In genomic region chr2:3326182-3326537, GRCh38 we compare ENCODE assay signal across 19 cellular contexts. TPM values are rescaled to one million over a fixed set of nuclear protein-coding genes. Genes with fewer than 3 reads are reported as not detected.
DNase-seq lines count a peak whose midpoint lies in the region; ATAC-seq, FAIRE-seq and TF ChIP-seq lines count a peak whose summit lies in the region.
"Had no signal": no experiment of that assay in that cellular context is flagged by ENCODE, and none has a peak within 500 bp of the region (broad histone marks: within the 10 kb centered on the region; RNA-seq: fewer than 3 reads in every experiment).

No MANE protein-coding gene starts in this region.

- no peak for DNase-seq in Panc1 (ENCODE audit: low read depth, low spot score)
- no peak for DNase-seq in caudate nucleus (lab: John Stamatoyannopoulos, UW)
- peak; percentile 30 for DNase-seq in mesenteric fat pad (ENCODE audit: low spot score)
- peak; percentile 36 for DNase-seq in upper lobe of right lung
- DNase-seq in GM13976 (ENCODE audit: low spot score) = no peak
- no peak for DNase-seq in RCC 7860 (ENCODE audit: low spot score)
- DNase-seq: C1 segment of cervical spinal cord; Calu3; CD4-positive, alpha-beta memory T cell; COR-L47; DMS53; DMS79 treated with DMSO at 0.1 percent for 48 hours; GF-D8; GOT3; HFFc6 had no signal

- no peak for FAIRE-seq in RCC 7860 (lab: Jason Lieb, UNC)
- FAIRE-seq: GM12891, H54 had no signal

- CTCF ChIA-PET in Panc1 (lab: Charles Lee) = no interaction called here

- H3K27ac ChIP-seq in Panc1 (ENCODE audit: low read length) = no peak overlapping the region
- H3K27ac ChIP-seq in caudate nucleus (ENCODE audit: low read depth, low read length) = peak overlapping the region; percentile 83
- no peak overlapping the region for H3K27ac ChIP-seq in upper lobe of right lung

- no peaks in the 10 kb centered on the region for H3K9me3 ChIP-seq in Panc1 (ENCODE audit: control insufficient read depth, insufficient read depth, low read depth, low read length)
- H3K9me3 ChIP-seq in upper lobe of right lung = no peaks in the 10 kb centered on the region
- H3K9me3 ChIP-seq: HAP-1 had no signal

- ATAC-seq in Panc1 = no peak
- ATAC-seq in upper lobe of right lung = no peak
- ATAC-seq in GM19397 (IDR thresholded peaks at IDR 0.05; ENCODE audit: unreplicated experiment) = no peak

- TF ChIP-seq CTCF in Panc1 (IDR thresholded peaks at IDR 0.05) (no peak), upper lobe of right lung (IDR thresholded peaks at IDR 0.05) (no peak), GM13976 (IDR thresholded peaks at IDR 0.05; ENCODE audit: borderline replicate concordance, control extremely low read depth, extremely low read depth, insufficient read depth, missing control alignments) (no peak)

- H3K4me1 ChIP-seq in Panc1 (ENCODE audit: control insufficient read depth, insufficient read depth, low read length) (no peaks in the 10 kb centered on the region), upper lobe of right lung (no peaks in the 10 kb centered on the region)
- H3K4me1 ChIP-seq: HAP-1 had no signal

- intact Hi-C loops in Panc1 (cut with micrococcal nuclease; ENCODE audit: unreplicated experiment) = no loop called here
- intact Hi-C loops in upper lobe of right lung (cut with DNase I) = no loop called here

- in situ Hi-C loops in Panc1 (cut with HindIII; ENCODE audit: low pct_unique_long_range_greater_than_20kb, low sequenced_read_pairs) = no loop called here
- in situ Hi-C loops in GM13976 (cut with MboI; ENCODE audit: low sequenced_read_pairs, unreplicated experiment) = no loop called here

- BruUV-seq in Panc1 (replicated peaks; lab: Mats Ljungman, UMichigan) = TSS peak; percentile 46

- POLR2A ChIA-PET in Panc1 (lab: Charles Lee) = interaction anchor here (0.6 kb wide), 1 partner anchor 520 kb away, joined by 3 read pairs; no protein-coding TSS in a partner anchor

- H3K4me3 ChIP-seq in Panc1 (ENCODE audit: low read depth in 2 of 2, low read length in 2 of 2) = no peak overlapping the region
- H3K4me3 ChIP-seq in upper lobe of right lung = no peak overlapping the region
- H3K4me3 ChIP-seq: HAP-1 had no signal

- H3K27me3 ChIP-seq in Panc1 (ENCODE audit: control insufficient read depth, insufficient read depth, low read length) (no peaks in the 10 kb centered on the region), upper lobe of right lung (no peaks in the 10 kb centered on the region)

- H3K36me3 ChIP-seq in Panc1 (ENCODE audit: control insufficient read depth, insufficient read depth, low read length) = no peaks in the 10 kb centered on the region
- H3K36me3 ChIP-seq in upper lobe of right lung = peaks cover 5% of the 10 kb centered on the region
- H3K36me3 ChIP-seq: HAP-1 had no signal

RNA-seq across cellular contexts. Expression of gene EIPR1, which starts 51.5 kb away (rescaled TPM):
- total RNA-seq in Panc1 (2021; ENCODE audit: unreplicated experiment) (26.7 TPM), mesenteric fat pad (16.3 TPM), upper lobe of right lung (16.6 TPM)
- 52.3 TPM for polyA plus RNA-seq in Panc1 (2012; ENCODE audit: insufficient read length)

RNA-seq across cellular contexts. Expression of gene TRAPPC12, which starts 53.3 kb away (rescaled TPM):
- total RNA-seq in Panc1 (2021; ENCODE audit: unreplicated experiment) = 78.7 TPM
- 78.6 TPM for polyA plus RNA-seq in Panc1 (2012; ENCODE audit: insufficient read length)
- 78.9 TPM for total RNA-seq in mesenteric fat pad
- total RNA-seq in upper lobe of right lung = 89.8 TPM

Comparison
In these comparisons a context has a peak if more than half of its experiments do, and no peak if none do; other contexts are left out.
1. DNase-seq: peak in mesenteric fat pad (single experiment) and upper lobe of right lung (single experiment); none in Panc1 (single experiment), caudate nucleus (0 of 61), GM13976 (single experiment) and RCC 7860 (single experiment).